Comparison of ENCODE assay signal across 9 cellular contexts in genomic region chr19:57820599-57820998, GRCh38. TPM values are rescaled to one million over a fixed set of nuclear protein-coding genes. Genes with fewer than 3 reads are reported as not detected.
DNase-seq lines count a peak whose midpoint lies in the region; ATAC-seq lines count a peak whose summit lies in the region.
"Had no signal": no experiment of that assay in that cellular context is flagged by ENCODE, and none has a peak within 500 bp of the region (broad histone marks: within the 10 kb centered on the region; RNA-seq: fewer than 3 reads in every experiment).

No MANE protein-coding gene starts in this region.

- no peaks in the 10 kb centered on the region for H3K9me3 Mint-ChIP-seq in T-helper 1 cell treated with Interleukin-12 subunit alpha and Interleukin-12 subunit beta and Interleukin-4 antibody, amounts not matched to agents 30 μg/mL and 1 μg/mL, for 36 hours
- H3K9me3 Mint-ChIP-seq in activated T-helper 1 cell treated with anti-CD3 and anti-CD28 coated beads, Interleukin-12 subunit alpha, Interleukin-12 subunit beta, Interleukin-2, Interleukin-4 antibody, amounts not matched to agents 30 ng/mL and 10 ng/mL and 1 ng/mL, durations not matched to agents 14 hours and 24 hours and 36 hours, result no peaks in the 10 kb centered on the region
- no peaks in the 10 kb centered on the region for H3K9me3 Mint-ChIP-seq in stimulated activated naive CD8-positive, alpha-beta T cell treated with anti-CD3 and anti-CD28 coated beads, Interleukin-15, amount 100 ng/mL, for 72 hours

- H3K27ac Mint-ChIP-seq in T-helper 1 cell treated with Interleukin-12 subunit alpha and Interleukin-12 subunit beta and Interleukin-4 antibody, amounts not matched to agents 30 μg/mL and 1 μg/mL, for 36 hours, result peak overlapping the region; percentile 99
- H3K27ac Mint-ChIP-seq in activated T-helper 1 cell treated with anti-CD3 and anti-CD28 coated beads, Interleukin-12 subunit alpha, Interleukin-12 subunit beta, Interleukin-2, Interleukin-4 antibody, amounts not matched to agents 30 ng/mL and 10 ng/mL and 1 ng/mL, durations not matched to agents 14 hours and 24 hours and 36 hours, result peak overlapping the region; percentile 98
- peak overlapping the region; percentile 99 for H3K27ac Mint-ChIP-seq in stimulated activated naive CD8-positive, alpha-beta T cell treated with anti-CD3 and anti-CD28 coated beads, Interleukin-15, amount 100 ng/mL, for 72 hours

- no peaks in the 10 kb centered on the region for H3K9me3 ChIP-seq in iPS-18c (ENCODE audit: control insufficient read depth, insufficient read depth, low read length)

- peak overlapping the region; percentile 90 for H3K4me3 Mint-ChIP-seq in T-helper 1 cell treated with Interleukin-12 subunit alpha and Interleukin-12 subunit beta and Interleukin-4 antibody, amounts not matched to agents 30 μg/mL and 1 μg/mL, for 36 hours
- peak overlapping the region; percentile 99 for H3K4me3 Mint-ChIP-seq in activated T-helper 1 cell treated with anti-CD3 and anti-CD28 coated beads, Interleukin-12 subunit alpha, Interleukin-12 subunit beta, Interleukin-2, Interleukin-4 antibody, amounts not matched to agents 30 ng/mL and 10 ng/mL and 1 ng/mL, durations not matched to agents 14 hours and 24 hours and 36 hours
- H3K4me3 Mint-ChIP-seq in stimulated activated naive CD8-positive, alpha-beta T cell treated with anti-CD3 and anti-CD28 coated beads, Interleukin-15, amount 100 ng/mL, for 72 hours, result peak overlapping the region; percentile 95 to 97

- no peak for ATAC-seq in stimulated activated naive CD8-positive, alpha-beta T cell treated with anti-CD3 and anti-CD28 coated beads, Interleukin-15, amount 100 ng/mL, for 72 hours
- ATAC-seq in HG03175 (IDR thresholded peaks at IDR 0.05; ENCODE audit: unreplicated experiment), result no peak

- DNase-seq in T-helper 1 cell, result no peak
- DNase-seq in activated T-helper 1 cell treated with anti-CD3 and anti-CD28 coated beads, Interleukin-12 subunit alpha, Interleukin-12 subunit beta, Interleukin-2, Interleukin-4 antibody, amounts not matched to agents 30 ng/mL and 10 ng/mL and 1 ng/mL, durations not matched to agents 14 hours and 24 hours and 36 hours (ENCODE audit: low spot score), result no peak
- no peak for DNase-seq in stimulated activated naive CD8-positive, alpha-beta T cell treated with anti-CD3 and anti-CD28 coated beads, Interleukin-15, amount 100 ng/mL, for 72 hours
- DNase-seq in NCI-H345 (lab: John Stamatoyannopoulos, UW), result no peak
- no peak for DNase-seq in stimulated activated CD4-positive, alpha-beta T cell treated with anti-CD3 and anti-CD28 coated beads, Interleukin-4, amount 100 ng/mL, for 4 hours
- DNase-seq: SHP77 treated with DMSO at 0.1 percent for 48 hours had no signal

- peak overlapping the region; percentile 99 for H3K4me3 ChIP-seq in iPS-18c (ENCODE audit: insufficient read depth, low read depth, low read length)

- peaks cover 24% of the 10 kb centered on the region for H3K36me3 Mint-ChIP-seq in T-helper 1 cell treated with Interleukin-12 subunit alpha and Interleukin-12 subunit beta and Interleukin-4 antibody, amounts not matched to agents 30 μg/mL and 1 μg/mL, for 36 hours (ENCODE audit: low read depth)
- H3K36me3 Mint-ChIP-seq in activated T-helper 1 cell treated with anti-CD3 and anti-CD28 coated beads, Interleukin-12 subunit alpha, Interleukin-12 subunit beta, Interleukin-2, Interleukin-4 antibody, amounts not matched to agents 30 ng/mL and 10 ng/mL and 1 ng/mL, durations not matched to agents 14 hours and 24 hours and 36 hours (ENCODE audit: low read depth), result peaks cover 32% of the 10 kb centered on the region

- no peaks in the 10 kb centered on the region for H3K27me3 Mint-ChIP-seq in T-helper 1 cell treated with Interleukin-12 subunit alpha and Interleukin-12 subunit beta and Interleukin-4 antibody, amounts not matched to agents 30 μg/mL and 1 μg/mL, for 36 hours (ENCODE audit: low read depth)
- no peaks in the 10 kb centered on the region for H3K27me3 Mint-ChIP-seq in activated T-helper 1 cell treated with anti-CD3 and anti-CD28 coated beads, Interleukin-12 subunit alpha, Interleukin-12 subunit beta, Interleukin-2, Interleukin-4 antibody, amounts not matched to agents 30 ng/mL and 10 ng/mL and 1 ng/mL, durations not matched to agents 14 hours and 24 hours and 36 hours (ENCODE audit: insufficient read depth)
- no peaks in the 10 kb centered on the region for H3K27me3 Mint-ChIP-seq in stimulated activated naive CD8-positive, alpha-beta T cell treated with anti-CD3 and anti-CD28 coated beads, Interleukin-15, amount 100 ng/mL, for 72 hours

- peaks cover 35% of the 10 kb centered on the region for H3K4me1 Mint-ChIP-seq in T-helper 1 cell treated with Interleukin-12 subunit alpha and Interleukin-12 subunit beta and Interleukin-4 antibody, amounts not matched to agents 30 μg/mL and 1 μg/mL, for 36 hours (ENCODE audit: low read depth)
- peaks cover 42% of the 10 kb centered on the region for H3K4me1 Mint-ChIP-seq in activated T-helper 1 cell treated with anti-CD3 and anti-CD28 coated beads, Interleukin-12 subunit alpha, Interleukin-12 subunit beta, Interleukin-2, Interleukin-4 antibody, amounts not matched to agents 30 ng/mL and 10 ng/mL and 1 ng/mL, durations not matched to agents 14 hours and 24 hours and 36 hours (ENCODE audit: low read depth)
- H3K4me1 Mint-ChIP-seq in stimulated activated naive CD8-positive, alpha-beta T cell treated with anti-CD3 and anti-CD28 coated beads, Interleukin-15, amount 100 ng/mL, for 72 hours, result peaks cover 60% of the 10 kb centered on the region

- intact Hi-C loops in activated T-helper 1 cell treated with anti-CD3 and anti-CD28 coated beads, Interleukin-12 subunit alpha, Interleukin-12 subunit beta, Interleukin-2, Interleukin-4 antibody, amounts not matched to agents 30 ng/mL and 10 ng/mL and 1 ng/mL, durations not matched to agents 14 hours and 24 hours and 36 hours (cut with micrococcal nuclease), result no loop called here

RNA-seq across cellular contexts. Expression of gene ZNF552, which starts 5.9 kb away (rescaled TPM):
- total RNA-seq in activated T-helper 1 cell treated with anti-CD3 and anti-CD28 coated beads, Interleukin-12 subunit alpha, Interleukin-12 subunit beta, Interleukin-2, Interleukin-4 antibody, amounts not matched to agents 30 ng/mL and 10 ng/mL and 1 ng/mL, durations not matched to agents 14 hours and 24 hours and 36 hours, result 9.0 and 10.7 TPM in 2 replicates

RNA-seq across cellular contexts. Expression of gene ZNF587B, which starts 9.5 kb away (rescaled TPM):
- total RNA-seq in activated T-helper 1 cell treated with anti-CD3 and anti-CD28 coated beads, Interleukin-12 subunit alpha, Interleukin-12 subunit beta, Interleukin-2, Interleukin-4 antibody, amounts not matched to agents 30 ng/mL and 10 ng/mL and 1 ng/mL, durations not matched to agents 14 hours and 24 hours and 36 hours, result 25.1 and 26.7 TPM in 2 replicates

RNA-seq across cellular contexts. Expression of gene ZNF587, which starts 29.1 kb away (rescaled TPM):
- total RNA-seq in activated T-helper 1 cell treated with anti-CD3 and anti-CD28 coated beads, Interleukin-12 subunit alpha, Interleukin-12 subunit beta, Interleukin-2, Interleukin-4 antibody, amounts not matched to agents 30 ng/mL and 10 ng/mL and 1 ng/mL, durations not matched to agents 14 hours and 24 hours and 36 hours, result 29.4 and 29.6 TPM in 2 replicates

RNA-seq across cellular contexts. Expression of gene ZNF586, which starts 51.1 kb away (rescaled TPM):
- total RNA-seq in activated T-helper 1 cell treated with anti-CD3 and anti-CD28 coated beads, Interleukin-12 subunit alpha, Interleukin-12 subunit beta, Interleukin-2, Interleukin-4 antibody, amounts not matched to agents 30 ng/mL and 10 ng/mL and 1 ng/mL, durations not matched to agents 14 hours and 24 hours and 36 hours, result 13.6 and 13.8 TPM in 2 replicates
